Comparison of ENCODE assay signal across 11 cellular contexts in genomic region chr3:136109499-136109898, GRCh38.
DNase-seq lines count a peak whose midpoint lies in the region; ATAC-seq, FAIRE-seq and TF ChIP-seq lines count a peak whose summit lies in the region.
"Had no signal": no experiment of that assay in that cellular context is flagged by ENCODE, and none has a peak within 500 bp of the region (broad histone marks: within the 10 kb centered on the region; RNA-seq: fewer than 3 reads in every experiment).

No MANE protein-coding gene starts in this region.

- no peaks in the 10 kb centered on the region for H4K20me1 ChIP-seq in PC-9 (ENCODE audit: insufficient read depth)

- intact Hi-C loops in PC-9 (cut with micrococcal nuclease; ENCODE audit: unreplicated experiment) = no loop called here

- BruUV-seq in PC-9 (replicated peaks; lab: Mats Ljungman, UMichigan) = no TSS peak

- H3K9me3 ChIP-seq in PC-9 (ENCODE audit: insufficient read depth, low read depth) = no peaks in the 10 kb centered on the region
- peaks cover 3% of the 10 kb centered on the region for H3K9me3 ChIP-seq in MG63
- H3K9me3 ChIP-seq: left ventricle myocardium inferior had no signal

- H3K79me2 ChIP-seq in PC-9 (ENCODE audit: low read depth) = no peaks in the 10 kb centered on the region

- H3K4me3 ChIP-seq in GM06990 (replicated peaks; ENCODE audit: low read depth, low read length) (no peak overlapping the region), PC-9 (no peak overlapping the region), MG63 (no peak overlapping the region)
- H3K4me3 ChIP-seq: left ventricle myocardium inferior had no signal

- DNase-seq in GM06990 (ENCODE audit: extremely low read depth, insufficient read length) (peak; percentile 24), GM19239 (ENCODE audit: insufficient read length, low spot score) (peak; percentile 36), cerebellum (ENCODE audit: low spot score) (no peak), PC-9 (no peak), NCI-H526 treated with DMSO at 0.1 percent for 48 hours (lab: John Stamatoyannopoulos, UW) (no peak), MG63 (no peak)
- DNase-seq: GDM1, left ventricle myocardium inferior, NCI-H1436 treated with DMSO at 0.1 percent for 48 hours had no signal

- no peak overlapping the region for H2AFZ ChIP-seq in PC-9

- H3K4me2 ChIP-seq in PC-9 = no peak overlapping the region

- ATAC-seq in HG02642 (IDR thresholded peaks at IDR 0.05; ENCODE audit: poor library complexity, unreplicated experiment) (peak; percentile 90), HG03439 (IDR thresholded peaks at IDR 0.05; ENCODE audit: unreplicated experiment) (peak; percentile 97)

- no peak overlapping the region for H3K27ac ChIP-seq in PC-9
- H3K27ac ChIP-seq: left ventricle myocardium inferior had no signal

- no peak for TF ChIP-seq CTCF in GM06990 (IDR thresholded peaks at IDR 0.05; ENCODE audit: insufficient read depth, low read length, poor library complexity, severe bottlenecking)
- TF ChIP-seq CTCF in PC-9 (conservative IDR thresholded peaks at IDR 0.05) = no peak

- H3K4me1 ChIP-seq in PC-9 (replicated peaks; ENCODE audit: insufficient read depth) = no peaks in the 10 kb centered on the region
- H3K4me1 ChIP-seq: left ventricle myocardium inferior had no signal

- CTCF ChIA-PET in PC-9 (lab: Charles Lee) = interaction anchor here (0.6 kb wide), 1 partner anchor 74 kb away, joined by 3 read pairs; no protein-coding TSS in a partner anchor

- FAIRE-seq in GM19239 (lab: Jason Lieb, UNC) = no peak

- H3K27me3 ChIP-seq in GM06990 (replicated peaks; ENCODE audit: control insufficient read depth, insufficient read depth, low read length) (no peaks in the 10 kb centered on the region; the same call in 1 of the 2 replicates), PC-9 (ENCODE audit: insufficient read depth, low read depth) (no peaks in the 10 kb centered on the region), MG63 (no peaks in the 10 kb centered on the region)

- H3F3A ChIP-seq in PC-9 (ENCODE audit: insufficient read depth, low read depth) = no peaks in the 10 kb centered on the region

- H3K36me3 ChIP-seq in GM06990 (ENCODE audit: control insufficient read depth, insufficient read depth, low read length) (no peaks in the 10 kb centered on the region), PC-9 (ENCODE audit: low read depth) (no peaks in the 10 kb centered on the region), MG63 (peaks cover 17% of the 10 kb centered on the region)

- POLR2A ChIA-PET in PC-9 (lab: Charles Lee; ENCODE audit: unreplicated experiment) = no interaction called here

- no peaks in the 10 kb centered on the region for H3K9me2 ChIP-seq in PC-9 (ENCODE audit: insufficient read depth)

Comparison
In these comparisons a context has a peak if more than half of its experiments do, and no peak if none do; other contexts are left out.
1. DNase-seq: peak in GM06990 (single experiment) and GM19239 (single experiment); none in cerebellum (single experiment), PC-9 (0 of 2), NCI-H526 treated with DMSO at 0.1 percent for 48 hours (single experiment) and MG63 (single experiment).